Comparison of ENCODE assay signal across 22 cellular contexts in genomic region chr18:11668441-11669169, GRCh38. TPM values are rescaled to one million over a fixed set of nuclear protein-coding genes. Genes with fewer than 3 reads are reported as not detected.
DNase-seq lines count a peak whose midpoint lies in the region; ATAC-seq and TF ChIP-seq lines count a peak whose summit lies in the region.
"Had no signal": no experiment of that assay in that cellular context is flagged by ENCODE, and none has a peak within 500 bp of the region (broad histone marks: within the 10 kb centered on the region; RNA-seq: fewer than 3 reads in every experiment).

No MANE protein-coding gene starts in this region.

- H2BK12ac ChIP-seq in H9 (ENCODE audit: insufficient read length, low read depth, low read length), result no peak overlapping the region

- in situ Hi-C loops in Caki2 (cut with HindIII; ENCODE audit: low pct_unique_long_range_greater_than_20kb, low sequenced_read_pairs), result no loop called here

- no peaks in the 10 kb centered on the region for H3K27me3 ChIP-seq in H9 (ENCODE audit: insufficient read depth, low read length)
- H3K27me3 ChIP-seq: BE2C had no signal

- no peak overlapping the region for H2BK120ac ChIP-seq in H9 (ENCODE audit: low read depth, low read length, poor library complexity, severe bottlenecking)

- H3K4me1 ChIP-seq in H9 (ENCODE audit: insufficient read depth, low read length), result peaks cover 3% of the 10 kb centered on the region; the same call in 1 of the 2 replicates
- H3K4me1 ChIP-seq: BE2C had no signal

- H3K27me3 Mint-ChIP-seq in H9 (ENCODE audit: low read depth), result peaks cover 12% of the 10 kb centered on the region
- peaks cover 12 to 17% of the 10 kb centered on the region in 2 donors for H3K27me3 Mint-ChIP-seq in stimulated activated naive B cell treated with anti-CD40 and anti-IgM and Interleukin-4, amounts not matched to agents 10 μg/mL and 1 μg/mL and 100 μg/mL, for 72 hours

- no peak overlapping the region for H2AK5ac ChIP-seq in H9 (ENCODE audit: insufficient read length, low read length)

- H3K9ac ChIP-seq in H9 (ENCODE audit: extremely low read depth, insufficient read length, low read length), result no peak overlapping the region

- no peak overlapping the region for H2BK15ac ChIP-seq in H9 (ENCODE audit: low read depth, low read length)

- no peak overlapping the region for H3K27ac ChIP-seq in H9 (ENCODE audit: insufficient read length, low read depth, low read length)

- H3K23me2 ChIP-seq in H9 (ENCODE audit: insufficient read length, low read depth, low read length, poor library complexity, severe bottlenecking), result no peaks in the 10 kb centered on the region

- H4K91ac ChIP-seq in H9 (ENCODE audit: insufficient read length, low read depth, low read length), result no peak overlapping the region

- no peak overlapping the region for H2BK20ac ChIP-seq in H9 (ENCODE audit: low read depth, low read length, poor library complexity, severe bottlenecking)

- H3K4me2 ChIP-seq in H9 (ENCODE audit: insufficient read depth, insufficient read length, low read length), result peak overlapping the region; percentile 8

- no peaks in the 10 kb centered on the region for H3K9me3 ChIP-seq in H9 (ENCODE audit: control insufficient read depth, low read depth, low read length)
- H3K9me3 ChIP-seq: BE2C had no signal

- H3K14ac ChIP-seq in H9 (ENCODE audit: insufficient read depth, low read length), result no peak overlapping the region

- H3K36me3 Mint-ChIP-seq in H9 (ENCODE audit: insufficient read depth in 1 of 3, low read depth in 3 of 3), result no peaks in the 10 kb centered on the region
- H3K36me3 Mint-ChIP-seq in stimulated activated naive B cell treated with anti-CD40 and anti-IgM and Interleukin-4, amounts not matched to agents 10 μg/mL and 1 μg/mL and 100 μg/mL, for 72 hours, result no peaks in the 10 kb centered on the region
- H3K36me3 Mint-ChIP-seq: CD4-positive, CD25-positive, alpha-beta regulatory T cell had no signal

- H3K4me1 Mint-ChIP-seq in H9, result peaks cover 28 to 34% of the 10 kb centered on the region in 2 experiments
- H3K4me1 Mint-ChIP-seq in stimulated activated naive B cell treated with anti-CD40 and anti-IgM and Interleukin-4, amounts not matched to agents 10 μg/mL and 1 μg/mL and 100 μg/mL, for 72 hours, result no peaks in the 10 kb centered on the region
- H3K4me1 Mint-ChIP-seq: CD4-positive, CD25-positive, alpha-beta regulatory T cell had no signal

- ATAC-seq in left ventricle myocardium superior, result no peak
- ATAC-seq in stimulated activated naive B cell treated with anti-CD40 and anti-IgM and Interleukin-4, amounts not matched to agents 10 μg/mL and 1 μg/mL and 100 μg/mL, for 72 hours (replicated peaks), result no peak
- ATAC-seq: PC-3, SK-N-SH treated with all-trans-retinoic acid at 6 μM for 48 hours had no signal

- H3K79me2 ChIP-seq in H9 (ENCODE audit: insufficient read depth, low read length), result no peaks in the 10 kb centered on the region

- no peak overlapping the region for H2BK5ac ChIP-seq in H9 (ENCODE audit: insufficient read length, low read length)

- H3K9me3 Mint-ChIP-seq in H9, result no peaks in the 10 kb centered on the region
- no peaks in the 10 kb centered on the region for H3K9me3 Mint-ChIP-seq in stimulated activated naive B cell treated with anti-CD40 and anti-IgM and Interleukin-4, amounts not matched to agents 10 μg/mL and 1 μg/mL and 100 μg/mL, for 72 hours
- H3K9me3 Mint-ChIP-seq: CD4-positive, CD25-positive, alpha-beta regulatory T cell had no signal

- no peaks in the 10 kb centered on the region for H4K20me1 ChIP-seq in H9 (ENCODE audit: control insufficient read depth, insufficient read depth, insufficient read length)

- no peak overlapping the region for H3K4ac ChIP-seq in H9 (ENCODE audit: low read depth, low read length)

- TF ChIP-seq CTCF in H9 (conservative IDR thresholded peaks at IDR 0.05), result no peak

- H3K79me1 ChIP-seq in H9 (ENCODE audit: insufficient read depth, low read depth, low read length, poor library complexity, severe bottlenecking), result no peaks in the 10 kb centered on the region

- WGBS in H9 (ENCODE audit: extremely low coverage, insufficient read length, low lambda C conversion rate), result no CpG with 5 or more reads among the region's 10 CpGs

- no peak overlapping the region for H4K5ac ChIP-seq in H9 (ENCODE audit: insufficient read length, low read depth, low read length)

- intact Hi-C loops in left ventricle myocardium superior (cut with micrococcal nuclease), result no loop called here

- H3T11ph ChIP-seq in H9 (ENCODE audit: low read length), result no peak overlapping the region

- H3K23ac ChIP-seq in H9 (ENCODE audit: insufficient read length, low read depth, low read length), result no peak overlapping the region

- no peak overlapping the region for H3K27ac Mint-ChIP-seq in H9
- no peak overlapping the region for H3K27ac Mint-ChIP-seq in stimulated activated naive B cell treated with anti-CD40 and anti-IgM and Interleukin-4, amounts not matched to agents 10 μg/mL and 1 μg/mL and 100 μg/mL, for 72 hours
- H3K27ac Mint-ChIP-seq: CD4-positive, CD25-positive, alpha-beta regulatory T cell had no signal

- no peak overlapping the region for H3K18ac ChIP-seq in H9 (ENCODE audit: insufficient read length, low read depth, low read length)

- H4K8ac ChIP-seq in H9 (replicated peaks; ENCODE audit: insufficient read length, low read depth, low read length), result no peak overlapping the region

- no peak overlapping the region for H3K56ac ChIP-seq in H9 (ENCODE audit: insufficient read length, low read depth, low read length)

- H3K4me3 Mint-ChIP-seq in H9, result no peak overlapping the region
- H3K4me3 Mint-ChIP-seq in stimulated activated naive B cell treated with anti-CD40 and anti-IgM and Interleukin-4, amounts not matched to agents 10 μg/mL and 1 μg/mL and 100 μg/mL, for 72 hours, result no peak overlapping the region
- H3K4me3 Mint-ChIP-seq: CD4-positive, CD25-positive, alpha-beta regulatory T cell had no signal

- no peak overlapping the region for H2AFZ ChIP-seq in H9 (ENCODE audit: low read length)

- DNase-seq in Caki2 (ENCODE audit: low read depth) (peak; percentile 4), H9 (peak; percentile 16), epidermal melanocyte (ENCODE audit: insufficient read length, low spot score) (peak; percentile 7), kidney tubule cell (ENCODE audit: low spot score) (peak; percentile 38), left ventricle myocardium superior (no peak), SW480 (ENCODE audit: low spot score) (no peak), NOMO-1 treated with dmso at 0.1 percent for 144 hours (lab: John Stamatoyannopoulos, UW; ENCODE audit: unreplicated experiment) (no peak)
- DNase-seq in stimulated activated naive B cell treated with anti-CD40 and anti-IgM and Interleukin-4, amounts not matched to agents 10 μg/mL and 1 μg/mL and 100 μg/mL, for 72 hours, result no peak
- DNase-seq: BE2C; CD4-positive, CD25-positive, alpha-beta regulatory T cell; COR-L47; DMS53; NCI-H1105 treated with DMSO at 0.1 percent for 48 hours; NCI-H1694 treated with DMSO at 0.1 percent for 48 hours; NCI-H226; NCI-H524; NCI-H82; PC-3; RPMI8226; SIG-M5 had no signal

RNA-seq across cellular contexts. Expression of gene GNAL, which starts 20.5 kb away (rescaled TPM):
- total RNA-seq in Caki2 (2014; rRNA removed; shearing (Covaris generic); ENCODE audit: low replicate concordance), result 3.5 and 10.6 TPM in 2 replicates
- 23.8 and 24.0 TPM in 2 replicates for total RNA-seq in H9 (2021)
- 5.1 TPM for total RNA-seq in left ventricle myocardium superior

RNA-seq across cellular contexts. Expression of gene SLC35G4, which starts 59.2 kb away (rescaled TPM):
- not detected in 2 replicates for total RNA-seq in Caki2 (2014; rRNA removed; shearing (Covaris generic); ENCODE audit: low replicate concordance)
- total RNA-seq in H9 (2021), result not detected in 2 replicates
- not detected for total RNA-seq in left ventricle myocardium superior
- total RNA-seq: CD4-positive, CD25-positive, alpha-beta regulatory T cell; LHCN-M2; PC-3 had no signal

Comparison
In these comparisons a context has a peak if more than half of its experiments do, and no peak if none do; other contexts are left out.
1. DNase-seq: peak in Caki2 (single experiment), H9 (single experiment), epidermal melanocyte (single experiment) and kidney tubule cell (single experiment); none in left ventricle myocardium superior (single experiment), SW480 (single experiment), stimulated activated naive B cell treated with anti-CD40 and anti-IgM and Interleukin-4, amounts not matched to agents 10 μg/mL and 1 μg/mL and 100 μg/mL, for 72 hours (single experiment) and NOMO-1 treated with dmso at 0.1 percent for 144 hours (single experiment).